In genomic region chr16:29760567-29761279, GRCh38 we compare ENCODE assay signal across 22 cellular contexts. TPM values are rescaled to one million over a fixed set of nuclear protein-coding genes. Genes with fewer than 3 reads are reported as not detected.
DNase-seq lines count a peak whose midpoint lies in the region; ATAC-seq and TF ChIP-seq lines count a peak whose summit lies in the region.
"Had no signal": no experiment of that assay in that cellular context is flagged by ENCODE, and none has a peak within 500 bp of the region (broad histone marks: within the 10 kb centered on the region; RNA-seq: fewer than 3 reads in every experiment).

No MANE protein-coding gene starts in this region.

- peaks cover 3% of the 10 kb centered on the region for H3K27me3 Mint-ChIP-seq in activated CD8-positive, alpha-beta T cell treated with anti-CD3 and anti-CD28 coated beads, Interleukin-2, amount 10 ng/mL, durations not matched to agents 7 days and 5 days (ENCODE audit: low read depth)
- no peaks in the 10 kb centered on the region for H3K27me3 Mint-ChIP-seq in activated CD8-positive, alpha-beta T cell treated with anti-CD3 and anti-CD28 coated beads for 36 hours
- H3K27me3 Mint-ChIP-seq: IgD-negative memory B cell; stimulated activated memory B cell treated with anti-CD40 and anti-IgM and Interleukin-4, amounts not matched to agents 10 μg/mL and 1 μg/mL and 100 μg/mL, for 72 hours had no signal

- H3K27ac ChIP-seq in liver (ENCODE audit: low read depth in 1 of 2, low read length in 2 of 2): peak overlapping the region; percentile 61 to 81
- H3K27ac ChIP-seq in upper lobe of right lung: no peak overlapping the region
- H3K27ac ChIP-seq: A549, psoas muscle, tibial nerve had no signal

- POLR2A ChIA-PET in activated CD8-positive, alpha-beta T cell treated with anti-CD3 and anti-CD28 coated beads, Interleukin-2, amount 10 ng/mL, durations not matched to agents 7 days and 5 days (lab: Charles Lee): no interaction called here
- POLR2A ChIA-PET in activated CD8-positive, alpha-beta T cell treated with anti-CD3 and anti-CD28 coated beads for 36 hours (lab: Charles Lee): no interaction called here

- no peak for TF ChIP-seq CTCF in activated CD8-positive, alpha-beta T cell treated with anti-CD3 and anti-CD28 coated beads for 36 hours (IDR thresholded peaks at IDR 0.05)
- TF ChIP-seq CTCF in liver (IDR thresholded peaks at IDR 0.05; ENCODE audit: low read depth, low read length, missing input control): no peak
- TF ChIP-seq CTCF in upper lobe of right lung (IDR thresholded peaks at IDR 0.05): no peak

- WGBS in liver: 34% methylated on average over 9 of the region's 9 CpGs

- no peak for TF ChIP-seq RAD21 in liver (IDR thresholded peaks at IDR 0.05)

- H3K9me3 ChIP-seq in liver (ENCODE audit: control insufficient read depth in 4 of 4, low read length in 3 of 4) (no peaks in the 10 kb centered on the region), upper lobe of right lung (no peaks in the 10 kb centered on the region)
- H3K9me3 ChIP-seq: A549, psoas muscle, tibial nerve had no signal

- H3K4me1 ChIP-seq in liver (ENCODE audit: control insufficient read depth in 4 of 4, insufficient read depth in 4 of 4, low read length in 3 of 4) (peaks cover 8 to 58% (median 46%) of the 10 kb centered on the region in 4 donors), upper lobe of right lung (no peaks in the 10 kb centered on the region)
- H3K4me1 ChIP-seq: psoas muscle, tibial nerve had no signal

- no peaks in the 10 kb centered on the region for H3K9me3 Mint-ChIP-seq in activated CD8-positive, alpha-beta T cell treated with anti-CD3 and anti-CD28 coated beads, Interleukin-2, amount 10 ng/mL, durations not matched to agents 7 days and 5 days (ENCODE audit: insufficient read depth)
- H3K9me3 Mint-ChIP-seq in activated CD8-positive, alpha-beta T cell treated with anti-CD3 and anti-CD28 coated beads for 36 hours: no peaks in the 10 kb centered on the region
- H3K9me3 Mint-ChIP-seq: activated CD4-positive, alpha-beta T cell treated with anti-CD3 and anti-CD28 coated beads, Interleukin-2, amount 10 ng/mL, durations not matched to agents 24 days and 14 days; IgD-negative memory B cell; stimulated activated memory B cell treated with anti-CD40 and anti-IgM and Interleukin-4, amounts not matched to agents 10 μg/mL and 1 μg/mL and 100 μg/mL, for 72 hours had no signal

- H3K4me1 Mint-ChIP-seq in activated CD8-positive, alpha-beta T cell treated with anti-CD3 and anti-CD28 coated beads, Interleukin-2, amount 10 ng/mL, durations not matched to agents 7 days and 5 days (ENCODE audit: low read depth): peaks cover 7% of the 10 kb centered on the region
- H3K4me1 Mint-ChIP-seq in activated CD8-positive, alpha-beta T cell treated with anti-CD3 and anti-CD28 coated beads for 36 hours (ENCODE audit: low read depth): peaks cover 11% of the 10 kb centered on the region

- H3K36me3 ChIP-seq in liver (ENCODE audit: control insufficient read depth in 4 of 4, insufficient read depth in 3 of 4, low read depth in 1 of 4, low read length in 3 of 4): no peaks in the 10 kb centered on the region
- H3K36me3 ChIP-seq in upper lobe of right lung: no peaks in the 10 kb centered on the region
- H3K36me3 ChIP-seq: tibial nerve had no signal

- ATAC-seq in activated CD8-positive, alpha-beta T cell treated with anti-CD3 and anti-CD28 coated beads, Interleukin-2, amount 10 ng/mL, durations not matched to agents 7 days and 5 days: peak; percentile 36
- ATAC-seq in activated CD8-positive, alpha-beta T cell treated with anti-CD3 and anti-CD28 coated beads for 36 hours: no peak
- peak; percentile 42 for ATAC-seq in upper lobe of right lung
- ATAC-seq: A549; Panc1; psoas muscle; SK-N-SH treated with all-trans-retinoic acid at 6 μM for 48 hours; stimulated activated memory B cell treated with anti-CD40 and anti-IgM and Interleukin-4, amounts not matched to agents 10 μg/mL and 1 μg/mL and 100 μg/mL, for 72 hours had no signal

- H3K36me3 Mint-ChIP-seq in activated CD8-positive, alpha-beta T cell treated with anti-CD3 and anti-CD28 coated beads, Interleukin-2, amount 10 ng/mL, durations not matched to agents 7 days and 5 days (ENCODE audit: low read depth): no peaks in the 10 kb centered on the region
- H3K36me3 Mint-ChIP-seq in activated CD8-positive, alpha-beta T cell treated with anti-CD3 and anti-CD28 coated beads for 36 hours (ENCODE audit: low read depth): no peaks in the 10 kb centered on the region
- H3K36me3 Mint-ChIP-seq: IgD-negative memory B cell; stimulated activated memory B cell treated with anti-CD40 and anti-IgM and Interleukin-4, amounts not matched to agents 10 μg/mL and 1 μg/mL and 100 μg/mL, for 72 hours had no signal

- H3K27ac Mint-ChIP-seq in activated CD8-positive, alpha-beta T cell treated with anti-CD3 and anti-CD28 coated beads, Interleukin-2, amount 10 ng/mL, durations not matched to agents 7 days and 5 days: no peak overlapping the region
- H3K27ac Mint-ChIP-seq in activated CD8-positive, alpha-beta T cell treated with anti-CD3 and anti-CD28 coated beads for 36 hours: no peak overlapping the region
- H3K27ac Mint-ChIP-seq: activated CD4-positive, alpha-beta T cell treated with anti-CD3 and anti-CD28 coated beads, Interleukin-2, amount 10 ng/mL, durations not matched to agents 24 days and 14 days; stimulated activated memory B cell treated with anti-CD40 and anti-IgM and Interleukin-4, amounts not matched to agents 10 μg/mL and 1 μg/mL and 100 μg/mL, for 72 hours had no signal

- no peak overlapping the region for H3K4me3 Mint-ChIP-seq in activated CD8-positive, alpha-beta T cell treated with anti-CD3 and anti-CD28 coated beads, Interleukin-2, amount 10 ng/mL, durations not matched to agents 7 days and 5 days
- H3K4me3 Mint-ChIP-seq in activated CD8-positive, alpha-beta T cell treated with anti-CD3 and anti-CD28 coated beads for 36 hours: no peak overlapping the region
- H3K4me3 Mint-ChIP-seq: activated CD4-positive, alpha-beta T cell treated with anti-CD3 and anti-CD28 coated beads, Interleukin-2, amount 10 ng/mL, durations not matched to agents 24 days and 14 days; stimulated activated memory B cell treated with anti-CD40 and anti-IgM and Interleukin-4, amounts not matched to agents 10 μg/mL and 1 μg/mL and 100 μg/mL, for 72 hours had no signal

- CTCF ChIA-PET in activated CD8-positive, alpha-beta T cell treated with anti-CD3 and anti-CD28 coated beads, Interleukin-2, amount 10 ng/mL, durations not matched to agents 7 days and 5 days (lab: Charles Lee): interaction anchor here (0.9 to 1.1 kb wide), 2 partner anchors 22 to 30 kb away, joined by 3 to 6 read pairs; partner anchors contain the start of gene KIF22
- CTCF ChIA-PET in activated CD8-positive, alpha-beta T cell treated with anti-CD3 and anti-CD28 coated beads for 36 hours (lab: Charles Lee): interaction anchor here (1.2 kb wide), 1 partner anchor 24 kb away, joined by 4 read pairs; no protein-coding TSS in a partner anchor

- intact Hi-C loops in activated CD8-positive, alpha-beta T cell treated with anti-CD3 and anti-CD28 coated beads for 36 hours (cut with micrococcal nuclease): no loop called here
- intact Hi-C loops in upper lobe of right lung (cut with DNase I): no loop called here

- H3K4me3 ChIP-seq in liver (ENCODE audit: low read depth in 1 of 3, low read length in 3 of 3): peak overlapping the region in 2 of 3 donors; percentile 32 to 43
- no peak overlapping the region for H3K4me3 ChIP-seq in upper lobe of right lung
- H3K4me3 ChIP-seq: A549, psoas muscle, tibial nerve had no signal

- peak overlapping the region in 1 of 2 donors; percentile 25 for H3K9ac ChIP-seq in liver (ENCODE audit: low read depth in 1 of 2, low read length in 2 of 2)

- H3K27me3 ChIP-seq in liver (ENCODE audit: control insufficient read depth in 4 of 4, insufficient read depth in 4 of 4, low read length in 3 of 4) (no peaks in the 10 kb centered on the region), upper lobe of right lung (no peaks in the 10 kb centered on the region)
- H3K27me3 ChIP-seq: tibial nerve had no signal

- DNase-seq in activated CD8-positive, alpha-beta T cell treated with anti-CD3 and anti-CD28 coated beads, Interleukin-2, amount 10 ng/mL, durations not matched to agents 7 days and 5 days: no peak
- DNase-seq in activated CD8-positive, alpha-beta T cell treated with anti-CD3 and anti-CD28 coated beads for 36 hours: no peak
- DNase-seq in NCI-H748 (lab: John Stamatoyannopoulos, UW; ENCODE audit: unreplicated experiment) (peak; percentile 4), upper lobe of right lung (no peak), NCI-H524 (lab: John Stamatoyannopoulos, UW) (no peak), midbrain (lab: John Stamatoyannopoulos, UW) (no peak), NCI-H1092 treated with DMSO at 0.1 percent for 48 hours (lab: John Stamatoyannopoulos, UW) (no peak)
- DNase-seq: activated CD4-positive, alpha-beta T cell treated with anti-CD3 and anti-CD28 coated beads, Interleukin-2, amount 10 ng/mL, durations not matched to agents 24 days and 14 days; C1 segment of cervical spinal cord; effector CD8-positive, alpha-beta T cell; hypothalamus; NCI-H524 treated with DMSO at 0.1 percent for 48 hours; psoas muscle; stimulated activated CD4-positive, alpha-beta T cell treated with anti-CD3 and anti-CD28 coated beads, Interleukin-12 subunit alpha, Interleukin-12 subunit beta, amount 100 ng/mL, for 4 hours had no signal

RNA-seq across cellular contexts. Expression of gene C16orf54, which starts 14.9 kb away (rescaled TPM):
- 10 to 100 TPM; 64.3 to 68.0 TPM for total RNA-seq in activated CD8-positive, alpha-beta T cell treated with anti-CD3 and anti-CD28 coated beads, Interleukin-2, amount 10 ng/mL, durations not matched to agents 7 days and 5 days
- 10 to 100 TPM; 22.2 to 22.4 TPM for total RNA-seq in activated CD8-positive, alpha-beta T cell treated with anti-CD3 and anti-CD28 coated beads for 36 hours
- total RNA-seq in liver: 1 to 10 TPM; 1.3 to 2.4 TPM
- under 1 TPM; 0.38 to 0.42 TPM for polyA plus RNA-seq in liver
- total RNA-seq in upper lobe of right lung: 7.3 TPM
- polyA plus RNA-seq: A549 had no signal

RNA-seq across cellular contexts. Expression of gene ZG16, which starts 17.3 kb away (rescaled TPM):
- not detected for total RNA-seq in activated CD8-positive, alpha-beta T cell treated with anti-CD3 and anti-CD28 coated beads, Interleukin-2, amount 10 ng/mL, durations not matched to agents 7 days and 5 days
- total RNA-seq in activated CD8-positive, alpha-beta T cell treated with anti-CD3 and anti-CD28 coated beads for 36 hours: not detected
- total RNA-seq in liver (1 to 10 TPM in 1 of 2 donors, under 1 TPM in 1; 0.19 to 2.7 TPM), upper lobe of right lung (not detected)
- polyA plus RNA-seq in liver: 1 to 10 TPM in 1 of 2 donors, under 1 TPM in 1; 0.68 to 2.8 TPM
- total RNA-seq: activated CD4-positive, alpha-beta T cell treated with anti-CD3 and anti-CD28 coated beads, Interleukin-2, amount 10 ng/mL, durations not matched to agents 24 days and 14 days; Daoy; psoas muscle; tibial nerve had no signal
- polyA plus RNA-seq: A549, IgD-negative memory B cell had no signal

RNA-seq across cellular contexts. Expression of gene KIF22, which starts 29.8 kb away (rescaled TPM):
- 100 to 1,000 TPM; 229 to 233 TPM for total RNA-seq in activated CD8-positive, alpha-beta T cell treated with anti-CD3 and anti-CD28 coated beads, Interleukin-2, amount 10 ng/mL, durations not matched to agents 7 days and 5 days
- total RNA-seq in activated CD8-positive, alpha-beta T cell treated with anti-CD3 and anti-CD28 coated beads for 36 hours: 100 to 1,000 TPM; 160 to 165 TPM
- total RNA-seq in liver: 10 to 100 TPM; 15.0 to 80.1 TPM
- 10 to 100 TPM; 39.9 to 58.7 TPM for polyA plus RNA-seq in liver
- total RNA-seq in upper lobe of right lung: 19.8 TPM

RNA-seq across cellular contexts. Expression of gene MAZ, which starts 45.6 kb away (rescaled TPM):
- 100 to 1,000 TPM; 455 to 494 TPM for total RNA-seq in activated CD8-positive, alpha-beta T cell treated with anti-CD3 and anti-CD28 coated beads, Interleukin-2, amount 10 ng/mL, durations not matched to agents 7 days and 5 days
- total RNA-seq in activated CD8-positive, alpha-beta T cell treated with anti-CD3 and anti-CD28 coated beads for 36 hours: 100 to 1,000 TPM; 380 to 382 TPM
- total RNA-seq in liver: 100 to 1,000 TPM in 1 of 2 donors, 10 to 100 TPM in 1; 28.4 to 272 TPM
- 10 to 100 TPM; 16.0 to 61.7 TPM for polyA plus RNA-seq in liver
- 148 TPM for total RNA-seq in upper lobe of right lung

RNA-seq across cellular contexts. Expression of gene PRRT2, which starts 51.3 kb away (rescaled TPM):
- under 1 TPM; 0.16 to 0.83 TPM for total RNA-seq in activated CD8-positive, alpha-beta T cell treated with anti-CD3 and anti-CD28 coated beads, Interleukin-2, amount 10 ng/mL, durations not matched to agents 7 days and 5 days
- total RNA-seq in activated CD8-positive, alpha-beta T cell treated with anti-CD3 and anti-CD28 coated beads for 36 hours: 1 to 10 TPM; 1.5 to 2.0 TPM
- under 1 TPM; 0.09 to 0.59 TPM for total RNA-seq in liver
- polyA plus RNA-seq in liver: under 1 TPM; 0.16 to 0.28 TPM
- total RNA-seq in upper lobe of right lung: 2.7 TPM
- polyA plus RNA-seq: IgD-negative memory B cell had no signal
